ENCODE assay signal across 1 cellular context in the genomic region with DNA sequence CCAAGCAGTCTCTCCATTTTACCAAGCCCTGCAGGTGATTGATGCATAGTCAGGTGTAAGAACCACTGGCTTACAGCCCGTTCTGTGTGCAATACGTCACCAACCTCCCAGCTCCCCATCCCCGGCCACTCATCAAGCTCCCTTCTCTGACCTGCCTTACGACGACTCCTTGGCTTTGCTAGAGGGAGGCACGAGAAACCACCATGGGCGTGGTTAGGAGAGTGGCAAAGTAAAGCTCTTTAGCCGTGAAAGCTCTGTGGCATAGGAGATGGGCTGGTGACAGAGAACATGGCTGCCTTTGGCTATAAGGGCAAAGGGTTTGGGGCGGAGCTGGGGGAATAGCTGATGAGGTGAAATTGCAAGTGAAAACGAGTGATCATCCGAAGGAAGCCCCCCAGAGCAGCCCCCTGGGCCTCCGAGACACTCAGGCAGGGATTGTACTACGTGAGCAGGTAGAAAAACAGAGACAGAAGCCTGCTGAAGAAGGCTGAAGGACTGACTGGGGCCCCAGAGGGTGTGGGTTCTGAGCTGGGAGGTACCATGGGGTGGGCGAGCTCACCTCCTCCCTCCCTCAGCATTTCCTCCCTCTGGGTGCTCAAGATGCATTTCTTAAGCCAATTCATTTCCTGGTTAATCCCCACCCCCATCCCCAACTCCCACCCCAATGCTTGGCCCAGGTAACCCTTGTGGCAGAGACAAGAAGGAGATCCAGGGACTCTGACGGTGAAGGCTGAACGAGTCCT.
TF ChIP-seq lines count a peak whose summit lies in the region.

No MANE protein-coding gene starts in this region.

TF ChIP-seq in H1, 55 proteins besides CTCF, POLR2A, EP300 and RAD21 (continued from another document):
- no peak for TF ChIP-seq POLR2AphosphoS5 (IDR thresholded peaks at IDR 0.05; ENCODE audit: low read depth, low read length)
- no peak for TF ChIP-seq CBX8 (IDR thresholded peaks at IDR 0.05; ENCODE audit: borderline replicate concordance, low read depth, low read length)
- no peak for TF ChIP-seq TAF7 (optimal IDR thresholded peaks at IDR 0.05; ENCODE audit: borderline replicate concordance, low read depth, low read length)
- no peak for TF ChIP-seq HDAC6 (IDR thresholded peaks at IDR 0.05; ENCODE audit: low read depth, low read length)
- TF ChIP-seq CEBPB (IDR thresholded peaks at IDR 0.05; ENCODE audit: low read depth, low read length), result no peak
- no peak for TF ChIP-seq JUN (IDR thresholded peaks at IDR 0.05; ENCODE audit: low read depth, low read length)
- TF ChIP-seq CHD2 (IDR thresholded peaks at IDR 0.05; ENCODE audit: low read length), result no peak
- TF ChIP-seq NANOG (IDR thresholded peaks at IDR 0.05; ENCODE audit: insufficient read depth, low read depth, low read length, poor library complexity, severe bottlenecking), result no peak
- no peak for TF ChIP-seq KDM5A (IDR thresholded peaks at IDR 0.05; ENCODE audit: low read length)
- TF ChIP-seq HDAC2 (IDR thresholded peaks at IDR 0.05; ENCODE audit: borderline replicate concordance in 1 of 2, low read depth in 2 of 2, low read length in 2 of 2), result no peak
- no peak for TF ChIP-seq KDM1A (IDR thresholded peaks at IDR 0.05; ENCODE audit: borderline replicate concordance, low read length)
- no peak for TF ChIP-seq RBBP5 (IDR thresholded peaks at IDR 0.05; ENCODE audit: borderline replicate concordance, low read depth, low read length)
- no peak for TF ChIP-seq TCF12 (IDR thresholded peaks at IDR 0.05; ENCODE audit: low read depth, low read length)
- TF ChIP-seq, protein P1, sequence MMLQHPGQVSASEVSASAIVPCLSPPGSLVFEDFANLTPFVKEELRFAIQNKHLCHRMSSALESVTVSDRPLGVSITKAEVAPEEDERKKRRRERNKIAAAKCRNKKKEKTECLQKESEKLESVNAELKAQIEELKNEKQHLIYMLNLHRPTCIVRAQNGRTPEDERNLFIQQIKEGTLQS (IDR thresholded peaks at IDR 0.05; ENCODE audit: insufficient read depth, low read depth, low read length), result no peak
- no peak for TF ChIP-seq RNF2 (IDR thresholded peaks at IDR 0.05; ENCODE audit: borderline replicate concordance, low read depth, low read length, missing control alignments, poor library complexity, severe bottlenecking)
- TF ChIP-seq SRF (IDR thresholded peaks at IDR 0.05; ENCODE audit: low read depth, low read length), result no peak
- no peak for TF ChIP-seq SP1 (IDR thresholded peaks at IDR 0.05; ENCODE audit: low read depth, low read length)
